Comparison of ENCODE assay signal across 17 cellular contexts in genomic region chrX:6693051-6693450, GRCh38.
"Had no signal": no experiment of that assay in that cellular context is flagged by ENCODE, and none has a peak within 500 bp of the region (broad histone marks: within the 10 kb centered on the region; RNA-seq: fewer than 3 reads in every experiment).

No MANE protein-coding gene starts in this region.

- H3K27me3 ChIP-seq: foreskin keratinocyte, neutrophil, spleen, stomach had no signal

- H3K36me3 ChIP-seq: left ventricle myocardium inferior, lower lobe of right lung, neutrophil, spleen, stomach had no signal

- H3K36me3 Mint-ChIP-seq: memory B cell, naive B cell, type B pancreatic cell had no signal

- H3K4me3 ChIP-seq: left ventricle myocardium inferior, lower lobe of right lung, spleen, stomach had no signal

- H3K9me3 Mint-ChIP-seq: memory B cell had no signal

- H3K27me3 Mint-ChIP-seq: dendritic cell treated with granulocyte-macrophage colony-stimulating factor and Interleukin-4, amounts not matched to agents 40 ng/mL and 50 ng/mL, for 4 days; effector memory CD8-positive, alpha-beta T cell; memory B cell; type B pancreatic cell had no signal

- DNase-seq: effector memory CD8-positive, alpha-beta T cell; erythroblast; foreskin keratinocyte; islet precursor cell; left ventricle myocardium inferior; lower lobe of right lung; naive B cell; posterior cingulate gyrus; spleen; stimulated activated naive CD4-positive, alpha-beta T cell; stomach; substantia nigra had no signal

- H3K27ac ChIP-seq: foreskin keratinocyte, left ventricle myocardium inferior, lower lobe of right lung, neutrophil, spleen, stomach had no signal

- H3K9me3 ChIP-seq: left ventricle myocardium inferior, lower lobe of right lung, neutrophil had no signal

- H3K27ac Mint-ChIP-seq: dendritic cell treated with granulocyte-macrophage colony-stimulating factor and Interleukin-4, amounts not matched to agents 40 ng/mL and 50 ng/mL, for 4 days; effector memory CD8-positive, alpha-beta T cell; memory B cell; naive B cell; nephron; type B pancreatic cell had no signal

- H3K4me1 Mint-ChIP-seq: memory B cell, naive B cell, nephron had no signal

- H3K4me3 Mint-ChIP-seq: dendritic cell treated with granulocyte-macrophage colony-stimulating factor and Interleukin-4, amounts not matched to agents 40 ng/mL and 50 ng/mL, for 4 days; effector memory CD8-positive, alpha-beta T cell; memory B cell; naive B cell; nephron; type B pancreatic cell had no signal

- H3K4me1 ChIP-seq: foreskin keratinocyte, left ventricle myocardium inferior, lower lobe of right lung, spleen, stomach had no signal
